1 cellular context compared by ENCODE assay signal in the genomic region with DNA sequence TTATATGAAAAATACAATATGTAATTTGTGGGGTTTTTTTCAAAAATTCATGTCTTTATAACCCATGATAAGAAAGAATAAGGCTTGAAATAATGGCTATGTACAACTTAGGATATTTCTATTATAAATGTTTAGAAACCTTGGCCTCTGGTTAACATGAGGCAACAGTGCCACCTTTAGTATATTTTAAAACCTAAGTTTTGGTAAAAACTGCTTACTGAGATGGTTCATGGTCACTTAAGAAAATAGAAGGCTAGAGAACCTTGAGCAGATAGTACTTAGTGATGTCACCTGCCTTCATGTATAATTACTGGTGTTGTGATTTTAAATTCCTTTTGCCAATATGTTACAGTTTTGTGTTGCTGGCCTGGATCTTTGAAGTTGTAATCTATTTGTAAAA.
TF ChIP-seq lines count a peak whose summit lies in the region.

No MANE protein-coding gene starts in this region.

TF ChIP-seq in WTC11, 78 proteins besides CTCF, POLR2A, EP300 and RAD21 (continued from another document):
- TF ChIP-seq ATF6 (CRISPR knock-in tag; IDR thresholded peaks at IDR 0.05) (no peak), OVOL2 (CRISPR knock-in tag; IDR thresholded peaks at IDR 0.05; ENCODE audit: borderline replicate concordance) (no peak), FOXP4 (CRISPR knock-in tag; IDR thresholded peaks at IDR 0.05) (no peak), PRRX2 (CRISPR knock-in tag; IDR thresholded peaks at IDR 0.05) (no peak)
- TF ChIP-seq, protein P1, sequence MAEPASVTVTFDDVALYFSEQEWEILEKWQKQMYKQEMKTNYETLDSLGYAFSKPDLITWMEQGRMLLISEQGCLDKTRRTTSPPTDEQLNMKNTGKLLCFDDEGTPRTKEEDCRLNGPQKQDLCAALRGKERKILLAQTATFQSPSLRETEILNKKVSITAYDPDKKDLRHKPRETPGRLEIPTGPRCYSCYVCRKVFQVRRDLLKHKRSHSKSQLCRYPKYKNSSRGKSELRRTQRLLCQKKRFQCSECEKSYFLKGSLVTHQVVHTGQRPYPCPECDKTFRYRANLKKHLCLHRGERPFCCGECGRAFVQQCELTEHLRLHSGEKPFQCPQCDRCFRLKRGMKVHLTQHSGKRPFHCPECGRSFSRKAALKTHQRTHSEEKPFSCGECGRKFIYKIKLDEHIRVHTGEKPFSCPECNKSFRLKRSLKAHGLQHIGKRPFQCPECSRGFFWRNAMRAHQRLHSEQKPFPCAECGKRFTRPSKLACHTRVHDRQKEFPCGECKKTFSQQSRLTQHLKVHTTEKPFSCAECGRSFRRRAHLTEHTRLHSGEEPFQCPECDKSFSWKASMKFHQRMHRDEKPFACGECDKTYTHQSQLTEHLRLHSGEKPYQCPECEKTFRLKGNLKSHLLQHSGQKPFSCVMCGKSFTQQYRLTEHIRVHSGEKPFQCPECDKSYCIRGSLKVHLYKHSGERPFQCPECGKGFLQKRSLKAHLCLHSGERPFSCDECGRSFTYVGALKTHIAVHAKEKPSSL (CRISPR knock-in tag; conservative IDR thresholded peaks at IDR 0.05) = no peak
